In the genomic region with DNA sequence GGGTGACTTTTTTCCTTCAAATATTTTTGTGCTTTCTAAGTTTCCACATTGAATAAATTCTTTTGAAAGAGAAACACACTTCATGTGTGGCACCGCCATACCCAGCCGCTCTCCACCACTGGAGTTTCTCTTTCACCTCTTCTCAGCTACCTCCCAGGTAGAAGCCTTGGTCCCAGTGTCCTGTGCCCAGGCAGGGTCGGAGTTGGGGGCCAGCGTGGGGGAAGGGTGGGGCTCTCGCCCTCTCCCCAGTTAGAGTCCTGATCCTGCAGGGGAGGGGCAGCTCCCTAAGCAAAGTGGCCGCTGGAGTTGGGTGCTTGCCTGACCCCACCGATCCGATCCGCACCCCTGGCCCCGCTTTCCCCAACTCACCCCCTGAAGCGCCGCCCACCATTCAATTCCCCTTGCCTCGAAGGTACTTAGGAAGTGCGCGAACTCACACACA, we compare ENCODE assay signal across 8 cellular contexts. TPM values are rescaled to one million over a fixed set of nuclear protein-coding genes. Genes with fewer than 3 reads are reported as not detected.
A peak's percentile ranks its signal among the peaks of the same experiment; 100 is the strongest.
DNase-seq lines count a peak whose midpoint lies in the region; ATAC-seq and TF ChIP-seq lines count a peak whose summit lies in the region.

No MANE protein-coding gene starts in this region.

- ATAC-seq in activated CD4-positive, alpha-beta T cell treated with anti-CD3 and anti-CD28 coated beads for 36 hours: no peak
- ATAC-seq in left lung (peak; percentile 10), thoracic aorta (ENCODE audit: insufficient number of reproducible peaks, low FRiP score, low read depth) (no peak)

- H3K4me1 ChIP-seq in left lung (peaks cover 6 to 42% of the 10 kb centered on the region in 2 donors), thoracic aorta (ENCODE audit: control insufficient read depth in 1 of 2, low read depth in 2 of 2) (peaks cover 4 to 22% of the 10 kb centered on the region in 2 donors)

- H3K27me3 ChIP-seq in left lung: peaks cover 0 to 34% of the 10 kb centered on the region in 2 donors
- no peaks in the 10 kb centered on the region for H3K27me3 ChIP-seq in thoracic aorta (replicated peaks; ENCODE audit: insufficient read depth)

- no peak for DNase-seq in activated CD4-positive, alpha-beta T cell treated with anti-CD3 and anti-CD28 coated beads for 36 hours
- no peak for DNase-seq in activated CD4-positive, alpha-beta T cell treated with anti-CD3 and anti-CD28 coated beads for 1 hour
- DNase-seq in amniotic epithelial cell (ENCODE audit: low read depth) (peak; percentile 18), left lung (peak in 1 of 2 donors; percentile 47), thoracic aorta (ENCODE audit: low spot score) (no peak), OCI-M2 (lab: John Stamatoyannopoulos, UW; ENCODE audit: unreplicated experiment) (no peak), mucosa of gallbladder (ENCODE audit: low spot score) (no peak)
- no peak for DNase-seq in effector CD4-positive, alpha-beta T cell

- H3K36me3 Mint-ChIP-seq in activated CD4-positive, alpha-beta T cell treated with anti-CD3 and anti-CD28 coated beads for 36 hours (ENCODE audit: low read depth): no peaks in the 10 kb centered on the region

- H3K27me3 Mint-ChIP-seq in activated CD4-positive, alpha-beta T cell treated with anti-CD3 and anti-CD28 coated beads for 36 hours: peaks cover 45% of the 10 kb centered on the region

- H3K4me3 Mint-ChIP-seq in activated CD4-positive, alpha-beta T cell treated with anti-CD3 and anti-CD28 coated beads for 36 hours: peak overlapping the region; percentile 64

- H3K27ac ChIP-seq in left lung (no peak overlapping the region), thoracic aorta (no peak overlapping the region)

- POLR2A ChIA-PET in activated CD4-positive, alpha-beta T cell treated with anti-CD3 and anti-CD28 coated beads for 36 hours (lab: Charles Lee): no interaction called here

- CTCF ChIA-PET in activated CD4-positive, alpha-beta T cell treated with anti-CD3 and anti-CD28 coated beads for 36 hours (lab: Charles Lee): no interaction called here

- peaks cover 19% of the 10 kb centered on the region for H3K4me1 Mint-ChIP-seq in activated CD4-positive, alpha-beta T cell treated with anti-CD3 and anti-CD28 coated beads for 36 hours

- H3K4me3 ChIP-seq in left lung (peak overlapping the region; percentile 74 to 75), thoracic aorta (peak overlapping the region; percentile 81)

- H3K9me3 ChIP-seq in left lung (no peaks in the 10 kb centered on the region), thoracic aorta (no peaks in the 10 kb centered on the region)

- no peaks in the 10 kb centered on the region for H3K9me3 Mint-ChIP-seq in activated CD4-positive, alpha-beta T cell treated with anti-CD3 and anti-CD28 coated beads for 36 hours (ENCODE audit: low read depth)

- no peak for TF ChIP-seq CTCF in left lung (IDR thresholded peaks at IDR 0.05)
- TF ChIP-seq CTCF in thoracic aorta (IDR thresholded peaks at IDR 0.05): no peak

- H3K27ac Mint-ChIP-seq in activated CD4-positive, alpha-beta T cell treated with anti-CD3 and anti-CD28 coated beads for 36 hours: no peak overlapping the region

- no peaks in the 10 kb centered on the region for H3K36me3 ChIP-seq in left lung
- no peaks in the 10 kb centered on the region for H3K36me3 ChIP-seq in thoracic aorta

- intact Hi-C loops in activated CD4-positive, alpha-beta T cell treated with anti-CD3 and anti-CD28 coated beads for 36 hours (cut with DNase I, micrococcal nuclease): loop anchor here (2.0 to 10.0 kb wide), 3 partner anchors 162 to 216 kb away; partner anchors contain the start of genes GLRX5 (in 2 of the 2) and DICER1 (in 1 of the 2)
- intact Hi-C loops in left lung (cut with DNase I): no loop called here

RNA-seq across cellular contexts. Expression of gene CLMN, which starts 0.8 kb away (rescaled TPM):
- total RNA-seq in activated CD4-positive, alpha-beta T cell treated with anti-CD3 and anti-CD28 coated beads for 36 hours: 1 to 10 TPM in 1 of 2 experiments, under 1 TPM in 1; 0.75 to 1.5 TPM
- total RNA-seq in left lung (10 to 100 TPM; 20.1 to 30.0 TPM), thoracic aorta (10 to 100 TPM in 1 of 2 donors, 1 to 10 TPM in 1; 7.3 to 10.4 TPM), mucosa of gallbladder (63.5 TPM)

Comparison
In these comparisons a context has a peak if more than half of its experiments do, and no peak if none do; other contexts are left out.
1. intact Hi-C loops: an anchor here in activated CD4-positive, alpha-beta T cell treated with anti-CD3 and anti-CD28 coated beads for 36 hours (2.0 to 10.0 kb wide); none called in left lung.